ENCODE assay signal across 9 cellular contexts in genomic region chrX:118496763-118497079, GRCh38. TPM values are rescaled to one million over a fixed set of nuclear protein-coding genes. Genes with fewer than 3 reads are reported as not detected.
A peak's percentile ranks its signal among the peaks of the same experiment; 100 is the strongest.
DNase-seq lines count a peak whose midpoint lies in the region; ATAC-seq, FAIRE-seq and TF ChIP-seq lines count a peak whose summit lies in the region.
"Had no signal": no experiment of that assay in that cellular context is flagged by ENCODE, and none has a peak within 500 bp of the region (broad histone marks: within the 10 kb centered on the region; RNA-seq: fewer than 3 reads in every experiment).

No MANE protein-coding gene starts in this region.

- CTCF ChIA-PET in activated CD8-positive, alpha-beta memory T cell treated with anti-CD3 and anti-CD28 coated beads, Interleukin-2, amount 10 ng/mL, durations not matched to agents 7 days and 5 days (lab: Charles Lee): interaction anchor here (0.6 to 3.9 kb wide), 4 partner anchors 7 to 105 kb away, joined by 3 to 20 read pairs (median 14); no protein-coding TSS in a partner anchor
- CTCF ChIA-PET in HepG2 (lab: Yijun Ruan, JAX; ENCODE audit: low intra/inter-chr PET ratio, low total read pairs): no interaction called here

- ATAC-seq in activated CD8-positive, alpha-beta memory T cell treated with anti-CD3 and anti-CD28 coated beads, Interleukin-2, amount 10 ng/mL, durations not matched to agents 7 days and 5 days: no peak
- peak; percentile 15 for ATAC-seq in HG03196 (IDR thresholded peaks at IDR 0.05; ENCODE audit: unreplicated experiment)
- ATAC-seq in HepG2: peak; percentile 23

- no peaks in the 10 kb centered on the region for H3K79me2 ChIP-seq in HepG2 (ENCODE audit: insufficient read depth, low read length)

- no peaks in the 10 kb centered on the region for H4K20me1 ChIP-seq in HepG2 (ENCODE audit: insufficient read depth, low read length)

- H3K36me3 ChIP-seq in adipocyte (ENCODE audit: control insufficient read depth, insufficient read depth, low read length, severe bottlenecking): peaks cover 5% of the 10 kb centered on the region
- H3K36me3 ChIP-seq in HepG2 (replicated peaks in 1 of 2; ENCODE audit: control insufficient read depth in 1 of 2, insufficient read depth in 2 of 2, low read length in 2 of 2): no peaks in the 10 kb centered on the region

- peaks cover 23% of the 10 kb centered on the region for H3K4me1 Mint-ChIP-seq in activated CD8-positive, alpha-beta memory T cell treated with anti-CD3 and anti-CD28 coated beads, Interleukin-2, amount 10 ng/mL, durations not matched to agents 7 days and 5 days
- H3K4me1 Mint-ChIP-seq in type B pancreatic cell (ENCODE audit: unreplicated experiment): peaks cover 9% of the 10 kb centered on the region

- H3K27me3 Mint-ChIP-seq in activated CD8-positive, alpha-beta memory T cell treated with anti-CD3 and anti-CD28 coated beads, Interleukin-2, amount 10 ng/mL, durations not matched to agents 7 days and 5 days: no peaks in the 10 kb centered on the region
- peaks cover 6% of the 10 kb centered on the region for H3K27me3 Mint-ChIP-seq in type B pancreatic cell

- peaks cover 12% of the 10 kb centered on the region for H3K36me3 Mint-ChIP-seq in activated CD8-positive, alpha-beta memory T cell treated with anti-CD3 and anti-CD28 coated beads, Interleukin-2, amount 10 ng/mL, durations not matched to agents 7 days and 5 days
- no peaks in the 10 kb centered on the region for H3K36me3 Mint-ChIP-seq in type B pancreatic cell

- peak overlapping the region; percentile 99 for H3K4me3 Mint-ChIP-seq in activated CD8-positive, alpha-beta memory T cell treated with anti-CD3 and anti-CD28 coated beads, Interleukin-2, amount 10 ng/mL, durations not matched to agents 7 days and 5 days
- H3K4me3 Mint-ChIP-seq in type B pancreatic cell: peak overlapping the region; percentile 91

- peak overlapping the region; percentile 99 for H3K27ac Mint-ChIP-seq in activated CD8-positive, alpha-beta memory T cell treated with anti-CD3 and anti-CD28 coated beads, Interleukin-2, amount 10 ng/mL, durations not matched to agents 7 days and 5 days
- peak overlapping the region; percentile 51 for H3K27ac Mint-ChIP-seq in type B pancreatic cell

- BruUV-seq in HepG2 (replicated peaks; lab: Mats Ljungman, UMichigan): no TSS peak

- H3K9me3 Mint-ChIP-seq in activated CD8-positive, alpha-beta memory T cell treated with anti-CD3 and anti-CD28 coated beads, Interleukin-2, amount 10 ng/mL, durations not matched to agents 7 days and 5 days (ENCODE audit: low read depth): no peaks in the 10 kb centered on the region
- no peaks in the 10 kb centered on the region for H3K9me3 Mint-ChIP-seq in type B pancreatic cell

- H3K9ac ChIP-seq in adipocyte (ENCODE audit: low read length) (peak overlapping the region; percentile 93), HepG2 (ENCODE audit: insufficient read depth, low read depth, low read length) (no peak overlapping the region)

- intact Hi-C loops in HepG2 (cut with micrococcal nuclease; ENCODE audit: unreplicated experiment): no loop called here

- POLR2A ChIA-PET in HepG2 (lab: Yijun Ruan, JAX): no interaction called here

- peak overlapping the region; percentile 58 for H3K4me2 ChIP-seq in HepG2 (ENCODE audit: low read depth, low read length)

- DNase-seq in activated CD8-positive, alpha-beta memory T cell treated with anti-CD3 and anti-CD28 coated beads, Interleukin-2, amount 10 ng/mL, durations not matched to agents 7 days and 5 days: no peak
- DNase-seq in activated CD8-positive, alpha-beta memory T cell treated with anti-CD3 and anti-CD28 coated beads, Interleukin-2, amount 50 U/mL, for 4 hours: no peak
- DNase-seq in adipocyte (ENCODE audit: low read depth) (peak; percentile 15), HepG2 (ENCODE audit: low spot score) (no peak), type B pancreatic cell (ENCODE audit: extremely low spot score, unreplicated experiment) (no peak), NCI-H2227 (lab: John Stamatoyannopoulos, UW; ENCODE audit: unreplicated experiment) (no peak), cortex of kidney (lab: John Stamatoyannopoulos, UW) (no peak)

- peaks cover 3% of the 10 kb centered on the region for H3K27me3 ChIP-seq in adipocyte (replicated peaks; ENCODE audit: control insufficient read depth, insufficient read depth, low read length)
- peaks cover 2 to 18% of the 10 kb centered on the region in 2 experiments; a peak in 3 of 5 replicates for H3K27me3 ChIP-seq in HepG2 (ENCODE audit: control insufficient read depth in 1 of 2, insufficient read depth in 2 of 2, low read length in 2 of 2)

- no peak for FAIRE-seq in HepG2 (lab: Jason Lieb, UNC)
- FAIRE-seq: endometrium had no signal

- TF ChIP-seq RAD21 in HepG2 (CRISPR knock-in tag; IDR thresholded peaks at IDR 0.05): no peak

- in situ Hi-C loops in HepG2 (cut with HindIII; ENCODE audit: extremely low pct_ligation_motif_present, low pct_unique_long_range_greater_than_20kb): no loop called here

- 0% methylated on average over 4 of the region's 13 CpGs for WGBS in HepG2 (ENCODE audit: low lambda C conversion rate)

- peaks cover 3% of the 10 kb centered on the region for H3K4me1 ChIP-seq in adipocyte (ENCODE audit: control insufficient read depth, insufficient read depth, low read length)
- H3K4me1 ChIP-seq in HepG2 (ENCODE audit: insufficient read depth, low read length): peaks cover 14% of the 10 kb centered on the region

- H2AFZ ChIP-seq in HepG2 (ENCODE audit: low read length): no peak overlapping the region

- peak overlapping the region; percentile 92 for H3K4me3 ChIP-seq in adipocyte (ENCODE audit: low read length)
- peak overlapping the region in 1 of 3 experiments; percentile 59; a peak in 1 of 6 replicates for H3K4me3 ChIP-seq in HepG2 (replicated peaks in 1 of 3; ENCODE audit: insufficient read depth in 1 of 3, low read depth in 2 of 3, low read length in 3 of 3)

- H3K9me3 ChIP-seq in adipocyte (ENCODE audit: control insufficient read depth, low read length): peaks cover 10% of the 10 kb centered on the region
- H3K9me3 ChIP-seq in HepG2 (ENCODE audit: low read length): no peaks in the 10 kb centered on the region

- TF ChIP-seq EP300 in HepG2 (IDR thresholded peaks at IDR 0.05; ENCODE audit: low read depth in 2 of 2, low read length in 2 of 2) (no peak), HepG2 (CRISPR knock-in tag; IDR thresholded peaks at IDR 0.05; ENCODE audit: borderline replicate concordance) (no peak)

- H3K27ac ChIP-seq in HepG2 (ENCODE audit: extremely low read length, insufficient read depth, low read length): no peak overlapping the region

- TF ChIP-seq CTCF in HepG2 (CRISPR knock-in tag; IDR thresholded peaks at IDR 0.05) (no peak), type B pancreatic cell (conservative IDR thresholded peaks at IDR 0.05) (no peak)

- TF ChIP-seq POLR2A in HepG2 (IDR thresholded peaks at IDR 0.05; ENCODE audit: insufficient read depth in 1 of 2, low read depth in 2 of 2, low read length in 2 of 2): no peak

TF ChIP-seq in HepG2, 621 proteins besides CTCF, POLR2A, EP300 and RAD21 (continues in another document):
- TF ChIP-seq ZNF468 (CRISPR knock-in tag; IDR thresholded peaks at IDR 0.05) (no peak), MIER3 (CRISPR knock-in tag; IDR thresholded peaks at IDR 0.05; ENCODE audit: borderline replicate concordance) (no peak), ZFP36L1 (CRISPR knock-in tag; IDR thresholded peaks at IDR 0.05) (no peak)

RNA-seq across cellular contexts. Expression of gene DOCK11, which starts 1.1 kb away (rescaled TPM):
- total RNA-seq in activated CD8-positive, alpha-beta memory T cell treated with anti-CD3 and anti-CD28 coated beads, Interleukin-2, amount 10 ng/mL, durations not matched to agents 7 days and 5 days: 10 to 100 TPM; 57.1 to 63.1 TPM
- 0.02 TPM in 1 of 2 replicates, not detected in the other for total RNA-seq in HepG2 (2016; rRNA removed; fragmentation: Illumina TruSeq; extraction: Trizol)
- not detected in 2 replicates for total RNA-seq in HepG2 (2016; cell fraction: cytosol; rRNA removed; fragmentation: Illumina TruSeq; extraction: Trizol; ENCODE audit: low read depth)
- total RNA-seq in HepG2 (2016; cell fraction: insoluble cytoplasmic fraction; rRNA removed; fragmentation: Illumina TruSeq; extraction: Trizol): 0.03 and 0.09 TPM in 2 replicates
- total RNA-seq in HepG2 (2016; cell fraction: membrane; rRNA removed; fragmentation: Illumina TruSeq; extraction: Trizol): not detected in 2 replicates
- not detected in 2 replicates for total RNA-seq in HepG2 (2016; cell fraction: nucleus; rRNA removed; fragmentation: Illumina TruSeq; extraction: Trizol)
- 0.04 and 0.12 TPM in 2 replicates for polyA plus RNA-seq in HepG2 (2011; rRNA removed)
- polyA plus RNA-seq in HepG2 (2011; cell fraction: cytosol; rRNA removed): 0.01 and 0.03 TPM in 2 replicates
- 0.10 and 0.17 TPM in 2 replicates for polyA plus RNA-seq in HepG2 (2011; cell fraction: nucleus; rRNA removed)
- polyA plus RNA-seq in HepG2 (2012): 0.04 TPM in 1 of 2 replicates, not detected in the other
- 0.18 TPM in 1 of 2 replicates, not detected in the other for polyA plus RNA-seq in HepG2 (2016; cell fraction: cytosol; fragmentation: Illumina TruSeq; extraction: Trizol; ENCODE audit: low read depth)
- not detected in 2 replicates for polyA plus RNA-seq in HepG2 (2016; cell fraction: insoluble cytoplasmic fraction; fragmentation: Illumina TruSeq; extraction: Trizol; ENCODE audit: low read depth)
- polyA plus RNA-seq in HepG2 (2016; cell fraction: membrane; fragmentation: Illumina TruSeq; extraction: Trizol; ENCODE audit: low read depth): not detected in 2 replicates
- polyA plus RNA-seq in HepG2 (2016; cell fraction: nucleus; fragmentation: Illumina TruSeq; extraction: Trizol; ENCODE audit: insufficient read depth, low read depth): not detected in 2 replicates
- polyA minus RNA-seq in HepG2 (2011; rRNA and poly(A)+ RNA removed; ENCODE audit: low replicate concordance): 0.02 and 0.28 TPM in 2 replicates
- 0.09 TPM in 1 of 2 replicates, not detected in the other for polyA minus RNA-seq in HepG2 (2011; cell fraction: cytosol; rRNA and poly(A)+ RNA removed)
- polyA minus RNA-seq in HepG2 (2011; cell fraction: nucleus; rRNA and poly(A)+ RNA removed): 0.12 and 0.39 TPM in 2 replicates
- total RNA-seq in type B pancreatic cell (ENCODE audit: low replicate concordance): 7.5 and 14.0 TPM in 2 replicates
